In the genomic region with DNA sequence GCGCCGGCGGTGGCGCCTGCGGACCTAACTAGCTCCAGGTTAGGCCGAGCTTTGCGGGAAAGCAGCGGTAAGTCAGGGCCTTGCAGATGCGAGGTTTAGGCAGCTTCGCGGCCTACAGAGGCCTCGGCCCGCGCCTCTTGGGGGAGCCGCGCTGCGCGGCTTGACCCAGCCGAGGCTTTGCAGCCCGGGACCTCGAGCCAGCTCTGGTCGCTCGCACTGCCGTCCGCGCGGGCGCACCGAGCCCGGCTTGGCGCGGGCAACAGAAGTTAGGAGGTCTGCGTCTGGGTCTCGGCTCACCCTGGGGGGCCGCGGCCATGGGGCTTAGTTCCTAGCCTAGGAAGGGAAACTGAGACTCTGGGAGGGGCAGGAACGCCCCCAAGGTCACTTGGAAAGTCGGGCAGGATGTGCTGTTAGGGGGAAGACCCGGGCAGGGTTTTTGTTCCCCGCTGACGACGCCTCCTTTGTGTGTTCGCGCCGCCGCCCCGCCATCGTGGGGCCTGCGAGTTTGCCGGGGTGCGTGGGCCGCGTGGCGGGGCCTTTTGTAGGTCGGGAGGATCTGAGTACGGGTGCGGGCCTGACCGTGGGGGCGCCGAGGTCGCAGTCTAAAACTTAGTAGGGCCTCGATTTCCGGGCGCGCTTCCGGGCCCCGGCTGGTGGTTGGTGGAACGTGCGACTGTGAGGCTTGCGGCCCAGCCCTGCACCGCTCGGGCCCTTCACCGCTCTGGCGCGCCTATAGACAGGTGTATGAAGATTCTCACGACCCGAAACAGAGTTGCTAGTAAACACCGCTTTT, we compare ENCODE assay signal across 8 cellular contexts. TPM values are rescaled to one million over a fixed set of nuclear protein-coding genes. Genes with fewer than 3 reads are reported as not detected.
A peak's percentile ranks its signal among the peaks of the same experiment; 100 is the strongest.
DNase-seq lines count a peak whose midpoint lies in the region; ATAC-seq and TF ChIP-seq lines count a peak whose summit lies in the region.

No MANE protein-coding gene starts in this region.

- peaks cover 0 to 3% of the 10 kb centered on the region in 2 donors for H3K4me1 ChIP-seq in lung (ENCODE audit: control insufficient read depth in 2 of 2, insufficient read depth in 2 of 2, low read length in 2 of 2)

- H3K4me3 ChIP-seq in choroid plexus epithelial cell (ENCODE audit: low read depth, low read length) (peak overlapping the region; percentile 93), lung (peak overlapping the region; percentile 98)

- TF ChIP-seq CTCF in choroid plexus epithelial cell (conservative IDR thresholded peaks at IDR 0.05; ENCODE audit: low read depth, low read length) (no peak), lung (IDR thresholded peaks at IDR 0.05; ENCODE audit: control extremely low read depth, extremely low read depth) (no peak)

- peaks cover 0 to 10% of the 10 kb centered on the region in 2 donors for H3K36me3 ChIP-seq in lung (ENCODE audit: control insufficient read depth in 2 of 2, insufficient read depth in 2 of 2, low read length in 2 of 2)

- H3K9me3 ChIP-seq in lung (ENCODE audit: control insufficient read depth in 2 of 2, insufficient read depth in 1 of 2, low read length in 1 of 2): no peaks in the 10 kb centered on the region

- ATAC-seq in GM21528 (IDR thresholded peaks at IDR 0.05; ENCODE audit: low FRiP score, unreplicated experiment) (peak; percentile 52), lung (ENCODE audit: insufficient read depth, low FRiP score) (peak; percentile 36)

- 0 to 1% methylated on average over 78 of the region's 78 CpGs for WGBS in lung, 2 donors

- peak overlapping the region; percentile 75 to 92 for H3K27ac ChIP-seq in lung (ENCODE audit: low read depth in 1 of 2, low read length in 1 of 2)

- DNase-seq in GM03348 (ENCODE audit: low spot score): peak; percentile 70
- DNase-seq in HuH-7 (ENCODE audit: low spot score): peak; percentile 53
- peak; percentile 79 for DNase-seq in activated CD4-positive, CD25-positive, alpha-beta regulatory T cell treated with anti-CD3 and anti-CD28 coated beads, Interleukin-2, amount 50 U/mL, for 72 hours
- peak; percentile 36 for DNase-seq in choroid plexus epithelial cell (ENCODE audit: low read depth)
- DNase-seq in lung (ENCODE audit: low spot score): peak; percentile 56
- DNase-seq in stimulated activated CD8-positive, alpha-beta memory T cell treated with anti-CD3 and anti-CD28 coated beads, Interleukin-15, amount 100 ng/mL, for 1 hour (ENCODE audit: low read depth): peak; percentile 50
- DNase-seq in NCI-H2107 treated with DMSO at 0.1 percent for 48 hours (lab: John Stamatoyannopoulos, UW; ENCODE audit: unreplicated experiment): no peak

- H3K27me3 ChIP-seq in lung (ENCODE audit: control insufficient read depth, insufficient read depth): no peaks in the 10 kb centered on the region

RNA-seq across cellular contexts. Expression of gene RNF4, which starts 0.5 kb away (rescaled TPM):
- 10 to 100 TPM; 49.2 to 54.7 TPM for total RNA-seq in lung
- 10 to 100 TPM; 14.8 to 33.0 TPM for polyA plus RNA-seq in lung

RNA-seq across cellular contexts. Expression of gene CFAP99, which starts 50.6 kb away (rescaled TPM):
- total RNA-seq in lung: 10 to 100 TPM in 1 of 2 donors, 1 to 10 TPM in 1; 2.6 to 12.1 TPM
- 1 to 10 TPM; 2.1 TPM for polyA plus RNA-seq in lung

RNA-seq across cellular contexts. Expression of gene ZFYVE28, which starts 50.9 kb away (rescaled TPM):
- total RNA-seq in lung: 10 to 100 TPM in 1 of 2 donors, 1 to 10 TPM in 1; 8.3 to 10.3 TPM
- 1 to 10 TPM; 6.8 to 6.9 TPM for polyA plus RNA-seq in lung
